ENCODE assay signal across 23 cellular contexts in the genomic region with DNA sequence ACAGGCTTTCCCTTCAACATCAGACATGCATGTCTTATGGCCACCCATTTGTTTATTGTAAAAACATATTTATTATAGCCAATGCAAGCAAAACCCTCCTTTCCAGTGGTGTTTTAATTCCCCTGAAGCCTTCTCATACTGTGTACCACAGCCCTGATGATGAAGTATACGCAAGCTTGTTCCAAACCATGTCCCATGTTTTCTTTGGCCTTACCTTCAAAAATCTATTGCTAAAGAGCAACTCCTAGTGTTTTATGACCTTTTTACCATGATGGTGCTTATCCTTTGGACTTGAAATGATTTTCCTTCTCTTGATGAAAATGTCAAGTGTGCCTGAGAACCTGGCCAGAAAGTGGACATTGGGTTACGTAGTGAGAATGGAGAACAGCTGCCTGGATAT.
DNase-seq lines count a peak whose midpoint lies in the region; ATAC-seq, FAIRE-seq and TF ChIP-seq lines count a peak whose summit lies in the region.
"Had no signal": no experiment of that assay in that cellular context is flagged by ENCODE, and none has a peak within 500 bp of the region (broad histone marks: within the 10 kb centered on the region; RNA-seq: fewer than 3 reads in every experiment).

No MANE protein-coding gene starts in this region.

- intact Hi-C loops in sciatic nerve (cut with DNase I): no loop called here

- H3K79me2 ChIP-seq in astrocyte (ENCODE audit: insufficient read depth, low read length) (no peaks in the 10 kb centered on the region), GM23248 (ENCODE audit: insufficient read depth) (no peaks in the 10 kb centered on the region)

- DNase-seq in astrocyte (ENCODE audit: low read depth): peak; percentile 54
- DNase-seq in fibroblast of mammary gland (ENCODE audit: low read depth): peak; percentile 36
- DNase-seq in sciatic nerve (ENCODE audit: low spot score): no peak
- DNase-seq in activated CD4-positive, alpha-beta T cell treated with anti-CD3 and anti-CD28 coated beads for 4 hours: no peak
- no peak for DNase-seq in GM23248
- no peak for DNase-seq in activated CD4-positive, alpha-beta memory T cell treated with anti-CD3 and anti-CD28 coated beads, Interleukin-2, amount 10 ng/mL, durations not matched to agents 7 days and 5 days
- DNase-seq: CD4-positive, CD25-positive, alpha-beta regulatory T cell; DMS79; H9; NCI-H1092 treated with DMSO at 0.1 percent for 48 hours; NCI-H1436 treated with DMSO at 0.1 percent for 48 hours; NCI-H1930; NCI-H226; NCI-H510A treated with DMSO at 0.1 percent for 48 hours; NCI-H748 treated with DMSO at 0.1 percent for 48 hours; NK-92 treated with Interleukin-12 subunit alpha and Interleukin-12 subunit beta, amount 100 ng/mL, for 24 hours had no signal

- H4K20me1 ChIP-seq in astrocyte (ENCODE audit: insufficient read depth, low read length): no peaks in the 10 kb centered on the region
- no peaks in the 10 kb centered on the region for H4K20me1 ChIP-seq in GM23248 (ENCODE audit: insufficient read depth)

- no peaks in the 10 kb centered on the region for H3K9me3 Mint-ChIP-seq in astrocyte (ENCODE audit: unreplicated experiment)
- no peaks in the 10 kb centered on the region for H3K9me3 Mint-ChIP-seq in activated CD4-positive, alpha-beta memory T cell treated with anti-CD3 and anti-CD28 coated beads, Interleukin-2, amount 10 ng/mL, durations not matched to agents 7 days and 5 days
- H3K9me3 Mint-ChIP-seq: H9 had no signal

- ATAC-seq in sciatic nerve: peak; percentile 66
- ATAC-seq: A549, GM12878 had no signal

- TF ChIP-seq CTCF in HEK293 (tag by site-specific recombination; IDR thresholded peaks at IDR 0.05) (no peak), astrocyte (IDR thresholded peaks at IDR 0.05; ENCODE audit: insufficient read depth, low read depth, low read length) (no peak), fibroblast of mammary gland (conservative IDR thresholded peaks at IDR 0.05; ENCODE audit: control insufficient read depth, insufficient read depth, low read depth, low read length) (no peak)

- 92 to 93% methylated on average over 2 of the region's 2 CpGs for WGBS in GM23248 (ENCODE audit: low coverage in 1 of 2, low lambda C conversion rate in 2 of 2, missing lambda C conversion rate in 2 of 2), 2 experiments

- H3K27ac ChIP-seq in HEK293 (ENCODE audit: extremely low read depth, low read depth, low read length) (no peak overlapping the region), astrocyte (ENCODE audit: low read depth, low read length) (no peak overlapping the region), GM23248 (no peak overlapping the region)
- H3K27ac ChIP-seq: A549, HL-60, KMS-11, RWPE1, SJSA1 had no signal

- H3K36me3 ChIP-seq in HEK293 (ENCODE audit: control insufficient read depth in 2 of 2, insufficient read depth in 1 of 2, low read length in 2 of 2) (no peaks in the 10 kb centered on the region), astrocyte (ENCODE audit: insufficient read depth, low read length) (no peaks in the 10 kb centered on the region), GM23248 (ENCODE audit: low read depth) (no peaks in the 10 kb centered on the region)
- H3K36me3 ChIP-seq: SJSA1 had no signal

- H3K4me3 ChIP-seq in HEK293 (ENCODE audit: low read depth, low read length) (no peak overlapping the region), astrocyte (ENCODE audit: insufficient read depth, low read depth, low read length) (no peak overlapping the region), fibroblast of mammary gland (ENCODE audit: control insufficient read depth, low read depth, low read length) (no peak overlapping the region), GM23248 (no peak overlapping the region)
- H3K4me3 ChIP-seq: A549, GM12878, SJSA1 had no signal

- H3K4me2 ChIP-seq in astrocyte (ENCODE audit: low read length) (no peak overlapping the region), GM23248 (ENCODE audit: unreplicated experiment) (no peak overlapping the region)
- H3K4me2 ChIP-seq: A549, KMS-11 had no signal

- H3K36me3 Mint-ChIP-seq in astrocyte (ENCODE audit: low read depth, unreplicated experiment): no peaks in the 10 kb centered on the region
- no peaks in the 10 kb centered on the region for H3K36me3 Mint-ChIP-seq in activated CD4-positive, alpha-beta memory T cell treated with anti-CD3 and anti-CD28 coated beads, Interleukin-2, amount 10 ng/mL, durations not matched to agents 7 days and 5 days (ENCODE audit: low read depth)

- peaks cover 2% of the 10 kb centered on the region for H3K27me3 Mint-ChIP-seq in astrocyte (ENCODE audit: low read depth, unreplicated experiment)
- peaks cover 6% of the 10 kb centered on the region for H3K27me3 Mint-ChIP-seq in activated CD4-positive, alpha-beta memory T cell treated with anti-CD3 and anti-CD28 coated beads, Interleukin-2, amount 10 ng/mL, durations not matched to agents 7 days and 5 days
- H3K27me3 Mint-ChIP-seq: CD4-positive, CD25-positive, alpha-beta regulatory T cell had no signal

- no peak overlapping the region for H3K4me3 Mint-ChIP-seq in astrocyte (ENCODE audit: unreplicated experiment)
- no peak overlapping the region for H3K4me3 Mint-ChIP-seq in activated CD4-positive, alpha-beta memory T cell treated with anti-CD3 and anti-CD28 coated beads, Interleukin-2, amount 10 ng/mL, durations not matched to agents 7 days and 5 days
- H3K4me3 Mint-ChIP-seq: CD4-positive, CD25-positive, alpha-beta regulatory T cell; H9 had no signal

- no peaks in the 10 kb centered on the region for H3K27me3 ChIP-seq in astrocyte (ENCODE audit: insufficient read depth, low read length)
- H3K27me3 ChIP-seq in GM23248 (replicated peaks; ENCODE audit: insufficient read depth): no peaks in the 10 kb centered on the region
- H3K27me3 ChIP-seq: SJSA1 had no signal

- no peak overlapping the region for H3K27ac Mint-ChIP-seq in astrocyte (ENCODE audit: unreplicated experiment)
- no peak overlapping the region for H3K27ac Mint-ChIP-seq in activated CD4-positive, alpha-beta memory T cell treated with anti-CD3 and anti-CD28 coated beads, Interleukin-2, amount 10 ng/mL, durations not matched to agents 7 days and 5 days
- H3K27ac Mint-ChIP-seq: H9 had no signal

- no peak overlapping the region for H3K9ac ChIP-seq in astrocyte (ENCODE audit: low read length)
- H3K9ac ChIP-seq in GM23248: no peak overlapping the region
- H3K9ac ChIP-seq: KMS-11 had no signal

- no peak for FAIRE-seq in astrocyte (lab: Jason Lieb, UNC)
- FAIRE-seq: A549, GM12878 had no signal

- H2AFZ ChIP-seq in astrocyte (ENCODE audit: low read depth, low read length) (no peak overlapping the region), GM23248 (no peak overlapping the region)

- POLR2A ChIA-PET in HEK293 (lab: Yijun Ruan, JAX): no interaction called here
- POLR2A ChIA-PET in activated CD4-positive, alpha-beta memory T cell treated with anti-CD3 and anti-CD28 coated beads, Interleukin-2, amount 10 ng/mL, durations not matched to agents 7 days and 5 days (lab: Charles Lee): no interaction called here

- CTCF ChIA-PET in HEK293 (lab: Yijun Ruan, JAX): interaction anchor here (0.7 kb wide), 1 partner anchor 134 kb away, joined by 3 read pairs; no protein-coding TSS in a partner anchor
- CTCF ChIA-PET in activated CD4-positive, alpha-beta memory T cell treated with anti-CD3 and anti-CD28 coated beads, Interleukin-2, amount 10 ng/mL, durations not matched to agents 7 days and 5 days (lab: Charles Lee): no interaction called here

- H3K9me3 ChIP-seq in HEK293 (ENCODE audit: control insufficient read depth, insufficient read depth, low read depth, low read length) (no peaks in the 10 kb centered on the region), astrocyte (ENCODE audit: insufficient read depth, low read depth, low read length) (no peaks in the 10 kb centered on the region), GM23248 (ENCODE audit: low read depth) (no peaks in the 10 kb centered on the region)
- H3K9me3 ChIP-seq: A549, SJSA1 had no signal

- no peaks in the 10 kb centered on the region for H3K4me1 ChIP-seq in HEK293 (ENCODE audit: control insufficient read depth, insufficient read depth, low read length)
- H3K4me1 ChIP-seq in astrocyte (ENCODE audit: insufficient read depth, low read length): peaks cover 2% of the 10 kb centered on the region
- H3K4me1 ChIP-seq in GM23248 (ENCODE audit: insufficient read depth): no peaks in the 10 kb centered on the region
- H3K4me1 ChIP-seq: A549, SJSA1 had no signal

- H3F3A ChIP-seq in GM23248 (ENCODE audit: insufficient read depth): 0 out of 2 replicates have a peak, but pooled peaks cover 4% of the 10 kb centered on the region

- H3K9me2 ChIP-seq in GM23248 (ENCODE audit: insufficient read depth): no peaks in the 10 kb centered on the region

- peaks cover 15% of the 10 kb centered on the region for H3K4me1 Mint-ChIP-seq in astrocyte (ENCODE audit: low read depth, unreplicated experiment)
- H3K4me1 Mint-ChIP-seq in activated CD4-positive, alpha-beta memory T cell treated with anti-CD3 and anti-CD28 coated beads, Interleukin-2, amount 10 ng/mL, durations not matched to agents 7 days and 5 days: peaks cover 4% of the 10 kb centered on the region
- H3K4me1 Mint-ChIP-seq: H9 had no signal

- in situ Hi-C loops in GM23248 (cut with MboI): no loop called here

TF ChIP-seq in HEK293, 187 proteins besides CTCF, POLR2A, EP300 and RAD21:
- TF ChIP-seq ZEB2 (tag by site-specific recombination; IDR thresholded peaks at IDR 0.05): no peak
- no peak for TF ChIP-seq RBAK (tag by site-specific recombination; IDR thresholded peaks at IDR 0.05)
- peak; percentile 25; the same call in 1 of the 2 replicates for TF ChIP-seq FEZF1 (tag by site-specific recombination; IDR thresholded peaks at IDR 0.05)
- TF ChIP-seq, protein P1, sequence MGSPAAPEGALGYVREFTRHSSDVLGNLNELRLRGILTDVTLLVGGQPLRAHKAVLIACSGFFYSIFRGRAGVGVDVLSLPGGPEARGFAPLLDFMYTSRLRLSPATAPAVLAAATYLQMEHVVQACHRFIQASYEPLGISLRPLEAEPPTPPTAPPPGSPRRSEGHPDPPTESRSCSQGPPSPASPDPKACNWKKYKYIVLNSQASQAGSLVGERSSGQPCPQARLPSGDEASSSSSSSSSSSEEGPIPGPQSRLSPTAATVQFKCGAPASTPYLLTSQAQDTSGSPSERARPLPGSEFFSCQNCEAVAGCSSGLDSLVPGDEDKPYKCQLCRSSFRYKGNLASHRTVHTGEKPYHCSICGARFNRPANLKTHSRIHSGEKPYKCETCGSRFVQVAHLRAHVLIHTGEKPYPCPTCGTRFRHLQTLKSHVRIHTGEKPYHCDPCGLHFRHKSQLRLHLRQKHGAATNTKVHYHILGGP (tag by site-specific recombination; IDR thresholded peaks at IDR 0.05): peak; percentile 66; the same call in 1 of the 2 replicates
- peak; percentile 25; the same call in 1 of the 2 replicates for TF ChIP-seq ZIC2 (tag by site-specific recombination; IDR thresholded peaks at IDR 0.05)

Comparison
In these comparisons a context has a peak if more than half of its experiments do, and no peak if none do; other contexts are left out.
1. DNase-seq: peak in astrocyte (single experiment) and fibroblast of mammary gland (single experiment); none in sciatic nerve (single experiment), activated CD4-positive, alpha-beta T cell treated with anti-CD3 and anti-CD28 coated beads for 4 hours (0 of 2), GM23248 (single experiment) and activated CD4-positive, alpha-beta memory T cell treated with anti-CD3 and anti-CD28 coated beads, Interleukin-2, amount 10 ng/mL, durations not matched to agents 7 days and 5 days (single experiment).